ENCODE assay signal across 8 cellular contexts in the genomic region with DNA sequence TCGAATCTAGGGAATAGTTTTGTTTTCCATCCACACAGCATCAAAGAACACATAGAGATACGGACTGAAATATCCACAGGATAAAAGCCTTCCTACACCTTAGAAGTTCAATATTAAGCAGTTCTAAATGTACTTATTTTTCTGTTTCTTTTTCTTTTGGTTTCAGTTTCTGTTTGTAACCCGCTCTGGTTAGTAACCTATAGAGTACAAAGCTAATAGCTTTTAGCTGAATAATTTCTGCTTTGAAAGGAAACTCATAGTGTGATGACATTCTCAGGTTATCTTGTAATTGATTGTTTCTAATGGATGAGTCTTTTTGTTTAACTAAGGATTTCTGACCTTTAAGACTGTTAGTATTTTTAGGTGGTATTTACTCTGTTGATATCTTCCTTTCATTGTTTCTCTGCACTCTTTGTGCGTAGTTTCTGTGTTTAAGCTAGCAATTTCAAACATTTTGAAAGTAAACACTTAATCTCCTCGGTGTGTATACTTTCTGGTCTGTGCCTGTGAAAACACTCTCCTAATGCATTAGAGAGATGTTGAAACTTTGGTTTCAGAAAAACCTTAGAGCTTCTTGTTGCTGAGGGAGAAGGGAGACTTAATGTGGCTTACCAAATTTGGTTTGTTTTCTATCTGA.
DNase-seq lines count a peak whose midpoint lies in the region; ATAC-seq and TF ChIP-seq lines count a peak whose summit lies in the region.

No MANE protein-coding gene starts in this region.

- BruUV-seq in PC-3 (replicated peaks; lab: Mats Ljungman, UMichigan): no TSS peak

- intact Hi-C loops in PC-3 (cut with micrococcal nuclease): loop anchor here (10.0 kb wide), 1 partner anchor 220 kb away; no protein-coding TSS in a partner anchor

- peak overlapping the region; percentile 76 for H2AFZ ChIP-seq in PC-3 (ENCODE audit: low read length)

- H3K36me3 ChIP-seq in PC-3 (ENCODE audit: low read depth, low read length) (no peaks in the 10 kb centered on the region), stomach smooth muscle (ENCODE audit: control insufficient read depth in 2 of 2, insufficient read depth in 2 of 2, low read length in 2 of 2) (no peaks in the 10 kb centered on the region)

- H3K79me2 ChIP-seq in PC-3 (ENCODE audit: low read length): no peaks in the 10 kb centered on the region

- no peaks in the 10 kb centered on the region for H4K20me1 ChIP-seq in PC-3 (ENCODE audit: low read length)

- H3K9ac ChIP-seq in PC-3 (ENCODE audit: low read length) (peak overlapping the region; percentile 7), stomach smooth muscle (ENCODE audit: low read length in 2 of 2) (no peak overlapping the region)

- no peaks in the 10 kb centered on the region for H3K9me2 ChIP-seq in PC-3 (replicated peaks; ENCODE audit: low read length)

- no peaks in the 10 kb centered on the region for H3K27me3 ChIP-seq in PC-3 (ENCODE audit: low read length)
- H3K27me3 ChIP-seq in stomach smooth muscle (ENCODE audit: control insufficient read depth in 1 of 2, insufficient read depth in 2 of 2, low read length in 2 of 2): no peaks in the 10 kb centered on the region

- peak overlapping the region; percentile 85 for H3K4me2 ChIP-seq in PC-3 (ENCODE audit: low read length)

- H3K27ac ChIP-seq in PC-3 (ENCODE audit: low read length) (no peak overlapping the region), stomach smooth muscle (ENCODE audit: low read length) (no peak overlapping the region)

- CTCF ChIA-PET in PC-3 (lab: Charles Lee): no interaction called here

- DNase-seq in PC-3 (peak; percentile 43), fibroblast of mammary gland (ENCODE audit: low read depth) (peak; percentile 6), iPS-NIHi7 (ENCODE audit: extremely low spot score) (no peak), T-helper 9 cell (no peak)
- DNase-seq in NK-92 treated with Interleukin-12 subunit alpha and Interleukin-12 subunit beta, amount 100 ng/mL, for 24 hours (lab: John Stamatoyannopoulos, UW): no peak

- ATAC-seq in GM18861 (IDR thresholded peaks at IDR 0.05; ENCODE audit: unreplicated experiment) (peak; percentile 72), HG02852 (IDR thresholded peaks at IDR 0.05; ENCODE audit: unreplicated experiment) (peak; percentile 63), PC-3 (peak; percentile 71)

- TF ChIP-seq CTCF in PC-3 (conservative IDR thresholded peaks at IDR 0.05; ENCODE audit: low read depth, low read length) (no peak), fibroblast of mammary gland (conservative IDR thresholded peaks at IDR 0.05; ENCODE audit: control insufficient read depth, insufficient read depth, low read depth, low read length) (no peak)

- H3F3A ChIP-seq in PC-3 (ENCODE audit: low read length, unreplicated experiment): no peaks in the 10 kb centered on the region

- POLR2A ChIA-PET in PC-3 (lab: Charles Lee; ENCODE audit: unreplicated experiment): no interaction called here

- no peaks in the 10 kb centered on the region; the same call in 1 of the 2 replicates for H3K4me1 ChIP-seq in PC-3 (ENCODE audit: insufficient read depth, low read length)
- H3K4me1 ChIP-seq in stomach smooth muscle (ENCODE audit: control insufficient read depth, insufficient read depth, low read length): no peaks in the 10 kb centered on the region

- H3K9me3 ChIP-seq in PC-3 (ENCODE audit: low read length) (no peaks in the 10 kb centered on the region), stomach smooth muscle (ENCODE audit: control insufficient read depth in 2 of 2, low read length in 2 of 2) (no peaks in the 10 kb centered on the region)

- H3K4me3 ChIP-seq in PC-3 (ENCODE audit: low read length) (peak overlapping the region; percentile 62), fibroblast of mammary gland (ENCODE audit: control insufficient read depth, low read depth, low read length) (no peak overlapping the region), stomach smooth muscle (ENCODE audit: low read length in 2 of 2) (peak overlapping the region; percentile 21 to 50)

Comparison
In these comparisons a context has a peak if more than half of its experiments do, and no peak if none do; other contexts are left out.
1. DNase-seq: peak in PC-3 (single experiment) and fibroblast of mammary gland (single experiment); none in NK-92 treated with Interleukin-12 subunit alpha and Interleukin-12 subunit beta, amount 100 ng/mL, for 24 hours (single experiment), iPS-NIHi7 (single experiment) and T-helper 9 cell (single experiment).
2. Peak in every context shown above with its lines, with median percentiles within 50 percentile points of each other: ATAC-seq.